In the genomic region with DNA sequence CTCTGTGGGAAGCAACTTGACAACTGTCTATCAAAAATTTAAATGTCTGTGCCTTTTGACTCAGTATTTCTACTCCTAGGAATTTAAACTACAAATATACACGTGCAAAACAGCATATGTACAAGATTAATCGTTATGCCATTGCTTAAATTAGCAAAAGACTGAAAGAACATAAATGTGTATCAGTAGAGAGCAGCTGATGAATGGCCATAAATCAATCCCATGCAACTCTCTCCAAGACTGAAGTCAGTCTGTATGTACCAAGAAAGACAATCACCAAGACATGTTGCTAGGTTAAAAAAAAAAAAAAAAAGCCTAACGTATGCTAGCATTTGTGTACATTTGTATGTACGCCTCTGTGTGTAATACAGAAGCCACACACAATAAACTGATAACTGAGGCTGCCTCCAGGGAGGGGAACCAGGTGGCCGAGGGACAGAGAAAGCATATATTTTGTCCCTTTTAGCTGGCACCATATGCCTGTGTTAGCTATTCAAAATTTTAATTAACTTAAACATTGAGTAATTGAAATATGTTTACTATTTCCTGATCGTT, we compare ENCODE assay signal across 24 cellular contexts.
A peak's percentile ranks its signal among the peaks of the same experiment; 100 is the strongest.
DNase-seq lines count a peak whose midpoint lies in the region; TF ChIP-seq lines count a peak whose summit lies in the region.
"Had no signal": no experiment of that assay in that cellular context is flagged by ENCODE, and none has a peak within 500 bp of the region (broad histone marks: within the 10 kb centered on the region; RNA-seq: fewer than 3 reads in every experiment).

No MANE protein-coding gene starts in this region.

- TF ChIP-seq CTCF in Caco-2 (IDR thresholded peaks at IDR 0.05; ENCODE audit: insufficient read depth in 1 of 2, low read depth in 1 of 2, low read length in 1 of 2, severe bottlenecking in 1 of 2, unreplicated experiment in 1 of 2) (no peak), OCI-LY3 (IDR thresholded peaks at IDR 0.05; ENCODE audit: low read depth, low read length) (no peak), glutamatergic neuron (IDR thresholded peaks at IDR 0.05; ENCODE audit: partially characterized antibody, unreplicated experiment) (no peak)

- H3K9me3 Mint-ChIP-seq in Caco-2 (ENCODE audit: unreplicated experiment): no peaks in the 10 kb centered on the region
- peaks cover 2% of the 10 kb centered on the region for H3K9me3 Mint-ChIP-seq in glutamatergic neuron (ENCODE audit: unreplicated experiment)
- H3K9me3 Mint-ChIP-seq: natural killer cell had no signal

- intact Hi-C loops in Caco-2 (cut with micrococcal nuclease; ENCODE audit: unreplicated experiment): loop anchor here (5.0 kb wide), 2 partner anchors 86 to 124 kb away; no protein-coding TSS in a partner anchor

- H3K27ac Mint-ChIP-seq in Caco-2 (ENCODE audit: unreplicated experiment): no peak overlapping the region
- peak overlapping the region; percentile 91 for H3K27ac Mint-ChIP-seq in glutamatergic neuron (ENCODE audit: unreplicated experiment)
- H3K27ac Mint-ChIP-seq: activated naive CD4-positive, alpha-beta T cell treated with anti-CD3 and anti-CD28 coated beads, Interleukin-2, amount 10 ng/mL, durations not matched to agents 7 days and 5 days; stimulated activated naive CD8-positive, alpha-beta T cell treated with anti-CD3 and anti-CD28 coated beads, Interleukin-15, amount 100 ng/mL, for 72 hours had no signal

- H3K36me3 Mint-ChIP-seq in Caco-2 (ENCODE audit: insufficient read depth, unreplicated experiment): peaks cover 11% of the 10 kb centered on the region
- no peaks in the 10 kb centered on the region for H3K36me3 Mint-ChIP-seq in glutamatergic neuron (ENCODE audit: unreplicated experiment)
- H3K36me3 Mint-ChIP-seq: natural killer cell had no signal

- H3K27me3 Mint-ChIP-seq in Caco-2 (ENCODE audit: insufficient read depth, unreplicated experiment) (no peaks in the 10 kb centered on the region), glutamatergic neuron (ENCODE audit: unreplicated experiment) (peaks cover 1% of the 10 kb centered on the region)
- H3K27me3 Mint-ChIP-seq: activated naive CD4-positive, alpha-beta T cell treated with anti-CD3 and anti-CD28 coated beads, Interleukin-2, amount 10 ng/mL, durations not matched to agents 7 days and 5 days; CD4-positive, alpha-beta memory T cell; stimulated activated naive CD8-positive, alpha-beta T cell treated with anti-CD3 and anti-CD28 coated beads, Interleukin-15, amount 100 ng/mL, for 72 hours had no signal

- peaks cover 46% of the 10 kb centered on the region for H3K79me2 ChIP-seq in OCI-LY3 (ENCODE audit: low read length)

- H3K4me1 ChIP-seq in Caco-2 (peaks cover 55% of the 10 kb centered on the region), OCI-LY3 (ENCODE audit: low read length) (peaks cover 95% of the 10 kb centered on the region)
- H3K4me1 ChIP-seq: breast epithelium had no signal

- no peaks in the 10 kb centered on the region for H3K27me3 ChIP-seq in Caco-2 (replicated peaks; ENCODE audit: control insufficient read depth, insufficient read depth, low read length)
- H3K27me3 ChIP-seq in OCI-LY3 (ENCODE audit: low read depth, low read length): no peaks in the 10 kb centered on the region

- peak overlapping the region; percentile 88 for H3K27ac ChIP-seq in OCI-LY3 (ENCODE audit: low read length)
- H3K27ac ChIP-seq: 22Rv1, breast epithelium, epithelial cell of prostate, left ventricle myocardium inferior, WERI-Rb-1 had no signal

- H3K4me3 Mint-ChIP-seq in Caco-2 (ENCODE audit: unreplicated experiment) (peak overlapping the region; percentile 81), glutamatergic neuron (ENCODE audit: unreplicated experiment) (peak overlapping the region; percentile 55)
- H3K4me3 Mint-ChIP-seq: activated naive CD4-positive, alpha-beta T cell treated with anti-CD3 and anti-CD28 coated beads, Interleukin-2, amount 10 ng/mL, durations not matched to agents 7 days and 5 days; mesothelial cell of epicardium; natural killer cell; stimulated activated naive CD8-positive, alpha-beta T cell treated with anti-CD3 and anti-CD28 coated beads, Interleukin-15, amount 100 ng/mL, for 72 hours had no signal

- peak overlapping the region; percentile 59 for H3K4me2 ChIP-seq in OCI-LY3 (ENCODE audit: low read length)

- CTCF ChIA-PET in Caco-2 (lab: Charles Lee): interaction anchor here (1.3 kb wide), 1 partner anchor 16 kb away, joined by 4 read pairs; no protein-coding TSS in a partner anchor

- H3K36me3 ChIP-seq in Caco-2 (ENCODE audit: control insufficient read depth, insufficient read depth, low read length): no peaks in the 10 kb centered on the region
- H3K36me3 ChIP-seq in OCI-LY3 (replicated peaks; ENCODE audit: low read depth, low read length): peaks cover 10% of the 10 kb centered on the region
- H3K36me3 ChIP-seq: breast epithelium, left ventricle myocardium inferior, WERI-Rb-1 had no signal

- no peaks in the 10 kb centered on the region for H3K9me3 ChIP-seq in Caco-2
- no peaks in the 10 kb centered on the region for H3K9me3 ChIP-seq in OCI-LY3 (ENCODE audit: insufficient read depth, low read length)
- H3K9me3 ChIP-seq: left ventricle myocardium inferior had no signal

- no peak overlapping the region for H2AFZ ChIP-seq in OCI-LY3 (ENCODE audit: low read depth, low read length)

- H3K4me3 ChIP-seq in Caco-2 (ENCODE audit: low read depth, low read length) (no peak overlapping the region), OCI-LY3 (ENCODE audit: low read length) (peak overlapping the region; percentile 47; the same call in 1 of the 2 replicates)
- H3K4me3 ChIP-seq: breast epithelium, left ventricle myocardium inferior had no signal

- DNase-seq in NCI-H146 (lab: John Stamatoyannopoulos, UW) (peak; percentile 13), NCI-H146 treated with DMSO at 0.1 percent for 48 hours (lab: John Stamatoyannopoulos, UW; ENCODE audit: unreplicated experiment) (no peak), Caco-2 (no peak), glutamatergic neuron (peak; percentile 22), medulla oblongata (ENCODE audit: extremely low spot score) (no peak), AML-193 (lab: John Stamatoyannopoulos, UW) (no peak), SIG-M5 (lab: John Stamatoyannopoulos, UW) (no peak)
- DNase-seq: activated naive CD4-positive, alpha-beta T cell treated with anti-CD3 and anti-CD28 coated beads, Interleukin-2, amount 10 ng/mL, durations not matched to agents 7 days and 5 days; amygdala; CD4-positive, alpha-beta memory T cell; effector CD4-positive, alpha-beta T cell; GDM1; left ventricle myocardium inferior; natural killer cell; NCI-H1436; NCI-H2107; stimulated activated naive CD8-positive, alpha-beta T cell treated with anti-CD3 and anti-CD28 coated beads, Interleukin-15, amount 100 ng/mL, for 72 hours; T-helper 9 cell; WERI-Rb-1 had no signal

- H3K4me1 Mint-ChIP-seq in Caco-2 (ENCODE audit: low read depth, unreplicated experiment) (peaks cover 30% of the 10 kb centered on the region), glutamatergic neuron (ENCODE audit: low read depth, unreplicated experiment) (peaks cover 37% of the 10 kb centered on the region)

- no peaks in the 10 kb centered on the region for H4K20me1 ChIP-seq in OCI-LY3 (ENCODE audit: insufficient read depth, low read length)

- H3K9ac ChIP-seq in OCI-LY3 (ENCODE audit: low read length): peak overlapping the region; percentile 49

- POLR2A ChIA-PET in Caco-2 (lab: Charles Lee): interaction anchor here (0.6 to 0.9 kb wide), 3 partner anchors 11 to 132 kb away, joined by 4 to 10 read pairs (median 9); no protein-coding TSS in a partner anchor

- no TSS peak for BruUV-seq in Caco-2 (replicated peaks; lab: Mats Ljungman, UMichigan)

Comparison
In these comparisons a context has a peak if more than half of its experiments do, and no peak if none do; other contexts are left out.
1. DNase-seq: peak in NCI-H146 (single experiment) and glutamatergic neuron (single experiment); none in NCI-H146 treated with DMSO at 0.1 percent for 48 hours (single experiment), Caco-2 (0 of 2), medulla oblongata (single experiment), AML-193 (0 of 2) and SIG-M5 (single experiment).